Comparison of ENCODE assay signal across 20 cellular contexts in the genomic region with DNA sequence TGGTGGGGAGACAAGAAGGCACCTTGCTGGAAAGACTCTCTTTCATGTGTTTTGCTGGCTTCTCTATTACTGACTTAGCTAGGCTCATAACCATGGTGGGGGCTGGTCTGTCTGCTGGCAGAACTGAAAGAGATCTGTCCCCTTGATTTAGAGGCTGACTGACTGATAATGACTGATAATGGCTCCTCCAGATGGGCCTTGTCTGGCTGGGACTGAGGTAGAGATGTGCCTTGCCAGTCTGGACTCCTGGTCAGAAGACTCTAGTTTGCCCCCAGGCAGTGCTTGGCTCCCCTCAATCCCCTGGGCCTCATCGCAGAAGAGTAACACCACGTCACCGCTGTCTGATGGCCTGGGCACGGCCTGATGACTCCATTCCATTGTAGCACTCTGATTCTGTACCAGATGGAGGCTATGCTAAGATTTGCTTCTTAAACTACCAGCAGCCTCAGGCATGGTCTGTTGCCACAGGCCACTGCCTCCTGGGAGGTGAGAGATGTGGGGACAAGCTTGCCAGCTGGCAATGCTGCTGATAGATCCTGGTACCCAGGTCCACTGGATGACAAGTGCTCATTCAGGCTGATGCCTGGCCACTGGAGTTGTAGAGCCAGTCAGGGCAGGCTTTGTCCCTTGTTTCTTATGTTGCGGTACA. TPM values are rescaled to one million over a fixed set of nuclear protein-coding genes. Genes with fewer than 3 reads are reported as not detected.
A peak's percentile ranks its signal among the peaks of the same experiment; 100 is the strongest.
DNase-seq lines count a peak whose midpoint lies in the region; TF ChIP-seq lines count a peak whose summit lies in the region.
"Had no signal": no experiment of that assay in that cellular context is flagged by ENCODE, and none has a peak within 500 bp of the region (broad histone marks: within the 10 kb centered on the region; RNA-seq: fewer than 3 reads in every experiment).

No MANE protein-coding gene starts in this region.

- H3K9me3 Mint-ChIP-seq in nephron progenitor cell, result no peaks in the 10 kb centered on the region
- H3K9me3 Mint-ChIP-seq: CD14-positive monocyte had no signal

- H3K4me1 Mint-ChIP-seq in nephron progenitor cell, result peaks cover 45% of the 10 kb centered on the region

- peak; percentile 31 for DNase-seq in NCI-H446 treated with DMSO at 0.1 percent for 48 hours (lab: John Stamatoyannopoulos, UW)
- no peak for DNase-seq in NCI-H446 (lab: John Stamatoyannopoulos, UW)
- DNase-seq in nephron progenitor cell, result no peak
- DNase-seq in thyroid gland, result peak; percentile 47 to 69
- DNase-seq in hippocampal formation (lab: John Stamatoyannopoulos, UW), result no peak
- no peak for DNase-seq in T-helper 2 cell
- no peak for DNase-seq in Karpas-422
- DNase-seq: AML-193, DMS79, GOT3, NCI-H1048, NCI-H1436 treated with DMSO at 0.1 percent for 48 hours, NCI-H2029, NCI-H748 treated with DMSO at 0.1 percent for 48 hours, Right ventricle myocardium superior had no signal

- no peaks in the 10 kb centered on the region for H3K27me3 Mint-ChIP-seq in nephron progenitor cell (ENCODE audit: low read depth, poor library complexity)

- TF ChIP-seq POLR2A in thyroid gland (IDR thresholded peaks at IDR 0.05), result no peak

- WGBS in thyroid gland, 2 donors, result 88 to 89% methylated on average over 5 of the region's 5 CpGs

- H3K4me2 ChIP-seq in Karpas-422 (ENCODE audit: low read depth, low read length, poor library complexity, severe bottlenecking), result no peak overlapping the region
- H3K4me2 ChIP-seq: KMS-11 had no signal

- no peaks in the 10 kb centered on the region for H3K9me2 ChIP-seq in Karpas-422 (replicated peaks; ENCODE audit: insufficient read depth, low read length)

- no peaks in the 10 kb centered on the region for H4K20me1 ChIP-seq in Karpas-422 (ENCODE audit: insufficient read depth, low read depth, low read length)

- H3K4me3 ChIP-seq in thyroid gland (replicated peaks in 1 of 3) (no peak overlapping the region), Karpas-422 (ENCODE audit: low read length) (no peak overlapping the region)

- H3K9me3 ChIP-seq in thyroid gland (no peaks in the 10 kb centered on the region), Karpas-422 (ENCODE audit: low read length) (no peaks in the 10 kb centered on the region)

- H3K79me2 ChIP-seq in Karpas-422 (ENCODE audit: low read length), result no peaks in the 10 kb centered on the region

- H3K36me3 ChIP-seq in thyroid gland, result peaks cover 62 to 68% of the 10 kb centered on the region in 2 donors
- no peaks in the 10 kb centered on the region for H3K36me3 ChIP-seq in Karpas-422 (ENCODE audit: insufficient read depth, low read length)

- H2AFZ ChIP-seq in Karpas-422 (ENCODE audit: low read length), result no peak overlapping the region

- TF ChIP-seq CTCF in nephron progenitor cell (IDR thresholded peaks at IDR 0.05), result no peak
- TF ChIP-seq CTCF in thyroid gland (IDR thresholded peaks at IDR 0.05), result no peak

- H3K4me1 ChIP-seq in thyroid gland (no peaks in the 10 kb centered on the region), Karpas-422 (ENCODE audit: low read length) (no peaks in the 10 kb centered on the region)

- H3K36me3 Mint-ChIP-seq in nephron progenitor cell (ENCODE audit: low read depth), result peaks cover 48% of the 10 kb centered on the region

- no peak overlapping the region for H3K4me3 Mint-ChIP-seq in nephron progenitor cell
- H3K4me3 Mint-ChIP-seq: CD14-positive monocyte had no signal

- H3K27ac ChIP-seq in cingulate gyrus (ENCODE audit: low read depth, low read length) (peak overlapping the region; percentile 41), thyroid gland (no peak overlapping the region), Karpas-422 (ENCODE audit: low read length) (no peak overlapping the region)
- H3K27ac ChIP-seq: 22Rv1, KMS-11 had no signal

- H3K9ac ChIP-seq in Karpas-422 (ENCODE audit: low read length), result no peak overlapping the region
- H3K9ac ChIP-seq: KMS-11 had no signal

- H3K27me3 ChIP-seq in thyroid gland (no peaks in the 10 kb centered on the region), Karpas-422 (ENCODE audit: low read length) (no peaks in the 10 kb centered on the region)

- intact Hi-C loops in thyroid gland (cut with DNase I), result loop anchor here (5.0 kb wide), 1 partner anchor 87 kb away; no protein-coding TSS in a partner anchor

- H3K27ac Mint-ChIP-seq in nephron progenitor cell, result peak overlapping the region; percentile 74

RNA-seq across cellular contexts. Expression of gene CYB5R2, which starts 19.1 kb away (rescaled TPM):
- total RNA-seq in thyroid gland, result 1 to 10 TPM; 7.2 to 9.3 (median 8.5) TPM
- total RNA-seq in Karpas-422 (2014; rRNA removed; shearing (Covaris generic); ENCODE audit: low replicate concordance), result not detected in 2 replicates
- total RNA-seq: OCI-LY7 had no signal

RNA-seq across cellular contexts. Expression of gene OVCH2, which starts 52.1 kb away (rescaled TPM):
- total RNA-seq in thyroid gland, result not detected
- total RNA-seq in Karpas-422 (2014; rRNA removed; shearing (Covaris generic); ENCODE audit: low replicate concordance), result not detected in 2 replicates
- total RNA-seq: OCI-LY7, Right ventricle myocardium superior had no signal

Comparison
In these comparisons a context has a peak if more than half of its experiments do, and no peak if none do; other contexts are left out.
1. DNase-seq: peak in NCI-H446 treated with DMSO at 0.1 percent for 48 hours (single experiment) and thyroid gland (2 of 2); none in NCI-H446 (0 of 2), nephron progenitor cell (single experiment), hippocampal formation (0 of 2), T-helper 2 cell (0 of 5) and Karpas-422 (single experiment).